In genomic region chr14:80271389-80271788, GRCh38 we compare ENCODE assay signal across 32 cellular contexts.
"Had no signal": no experiment of that assay in that cellular context is flagged by ENCODE, and none has a peak within 500 bp of the region (broad histone marks: within the 10 kb centered on the region; RNA-seq: fewer than 3 reads in every experiment).

No MANE protein-coding gene starts in this region.

- H3K9me3 ChIP-seq: body of pancreas, breast epithelium, MG63, SJCRH30 had no signal

- H3K36me3 ChIP-seq: breast epithelium, MG63, SJCRH30 had no signal

- ATAC-seq: activated CD8-positive, alpha-beta memory T cell treated with anti-CD3 and anti-CD28 coated beads, Interleukin-2, amount 10 ng/mL, durations not matched to agents 7 days and 5 days; body of pancreas; Panc1 had no signal

- H3K27ac ChIP-seq: body of pancreas, breast epithelium, SJCRH30, SK-N-MC had no signal

- H3K27me3 ChIP-seq: body of pancreas, breast epithelium, MG63, SJCRH30 had no signal

- H3K27ac Mint-ChIP-seq: activated CD4-positive, alpha-beta memory T cell treated with anti-CD3 and anti-CD28 coated beads for 36 hours; activated CD4-positive, alpha-beta T cell treated with anti-CD3 and anti-CD28 coated beads, Interleukin-2, amount 10 ng/mL, durations not matched to agents 7 days and 5 days; activated CD8-positive, alpha-beta memory T cell treated with anti-CD3 and anti-CD28 coated beads, Interleukin-2, amount 10 ng/mL, durations not matched to agents 7 days and 5 days; activated naive CD8-positive, alpha-beta T cell treated with anti-CD3 and anti-CD28 coated beads for 36 hours had no signal

- H3K4me1 Mint-ChIP-seq: activated CD4-positive, alpha-beta T cell treated with anti-CD3 and anti-CD28 coated beads, Interleukin-2, amount 10 ng/mL, durations not matched to agents 7 days and 5 days; activated CD8-positive, alpha-beta memory T cell treated with anti-CD3 and anti-CD28 coated beads, Interleukin-2, amount 10 ng/mL, durations not matched to agents 7 days and 5 days; activated naive CD8-positive, alpha-beta T cell treated with anti-CD3 and anti-CD28 coated beads for 36 hours had no signal

- H3K4me3 ChIP-seq: body of pancreas, breast epithelium, MG63, SJCRH30, SK-N-MC had no signal

- H3K9me3 Mint-ChIP-seq: activated CD4-positive, alpha-beta memory T cell treated with anti-CD3 and anti-CD28 coated beads for 36 hours; activated naive CD8-positive, alpha-beta T cell treated with anti-CD3 and anti-CD28 coated beads for 36 hours had no signal

- FAIRE-seq: astrocyte had no signal

- H3K36me3 Mint-ChIP-seq: activated CD4-positive, alpha-beta memory T cell treated with anti-CD3 and anti-CD28 coated beads for 36 hours; activated CD8-positive, alpha-beta memory T cell treated with anti-CD3 and anti-CD28 coated beads, Interleukin-2, amount 10 ng/mL, durations not matched to agents 7 days and 5 days; activated naive CD8-positive, alpha-beta T cell treated with anti-CD3 and anti-CD28 coated beads for 36 hours had no signal

- H3K4me3 Mint-ChIP-seq: activated CD4-positive, alpha-beta memory T cell treated with anti-CD3 and anti-CD28 coated beads for 36 hours; activated CD4-positive, alpha-beta T cell treated with anti-CD3 and anti-CD28 coated beads, Interleukin-2, amount 10 ng/mL, durations not matched to agents 7 days and 5 days; activated CD8-positive, alpha-beta memory T cell treated with anti-CD3 and anti-CD28 coated beads, Interleukin-2, amount 10 ng/mL, durations not matched to agents 7 days and 5 days; activated naive CD8-positive, alpha-beta T cell treated with anti-CD3 and anti-CD28 coated beads for 36 hours had no signal

- H3K4me1 ChIP-seq: body of pancreas, breast epithelium had no signal

- H3K27me3 Mint-ChIP-seq: activated CD4-positive, alpha-beta memory T cell treated with anti-CD3 and anti-CD28 coated beads for 36 hours; activated CD4-positive, alpha-beta T cell treated with anti-CD3 and anti-CD28 coated beads, Interleukin-2, amount 10 ng/mL, durations not matched to agents 7 days and 5 days; activated CD8-positive, alpha-beta memory T cell treated with anti-CD3 and anti-CD28 coated beads, Interleukin-2, amount 10 ng/mL, durations not matched to agents 7 days and 5 days; activated naive CD8-positive, alpha-beta T cell treated with anti-CD3 and anti-CD28 coated beads for 36 hours had no signal

- DNase-seq: activated CD4-positive, alpha-beta memory T cell treated with anti-CD3 and anti-CD28 coated beads for 36 hours; activated CD4-positive, alpha-beta T cell treated with anti-CD3 and anti-CD28 coated beads, Interleukin-2, amount 10 ng/mL, durations not matched to agents 7 days and 5 days; activated CD8-positive, alpha-beta memory T cell treated with anti-CD3 and anti-CD28 coated beads, Interleukin-2, amount 10 ng/mL, durations not matched to agents 7 days and 5 days; activated CD8-positive, alpha-beta memory T cell treated with anti-CD3 and anti-CD28 coated beads, Interleukin-2, amount 50 U/mL, for 48 hours; activated effector memory CD4-positive, alpha-beta T cell treated with anti-CD3 and anti-CD28 coated beads, Interleukin-2, amount 50 U/mL, for 16 hours; activated naive CD4-positive, alpha-beta T cell; activated naive CD4-positive, alpha-beta T cell treated with anti-CD3 and anti-CD28 coated beads, Interleukin-2, amount 50 U/mL, for 16 hours; activated naive CD8-positive, alpha-beta T cell treated with anti-CD3 and anti-CD28 coated beads for 36 hours; activated T-cell treated with anti-CD3 and anti-CD28 coated beads, Interleukin-2, amount 50 U/mL, for 48 hours; body of pancreas; central memory CD4-positive, alpha-beta T cell; Kasumi-1; KBM-7; MG63; NCI-H1048; NCI-H1105 treated with DMSO at 0.1 percent for 48 hours; NCI-H1436; NCI-H1694; NCI-H1930; NCI-H2081 treated with DMSO at 0.1 percent for 48 hours; NCI-H226; NCI-H446 treated with DMSO at 0.1 percent for 48 hours; NCI-H524; NCI-H69; NCI-H82; SHP77; SJCRH30; T1000 had no signal
